ENCODE assay signal across 13 cellular contexts in the genomic region with DNA sequence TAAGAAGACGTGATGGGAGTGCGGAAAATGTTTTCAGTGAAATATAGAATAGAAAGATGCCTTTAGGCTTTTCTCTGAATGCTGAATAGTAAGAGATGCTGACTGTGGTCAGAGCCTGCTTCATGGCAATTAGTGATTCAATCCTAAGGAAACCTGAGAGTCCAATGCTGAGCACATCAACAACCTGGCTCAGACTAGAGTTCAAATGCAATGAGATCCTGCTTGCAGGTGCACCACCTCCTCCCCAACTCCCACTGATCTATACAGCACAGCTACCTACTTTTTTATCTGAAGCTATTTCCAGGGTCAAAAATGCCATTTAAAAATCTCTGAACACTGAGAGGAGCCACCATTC.
DNase-seq lines count a peak whose midpoint lies in the region; ATAC-seq and TF ChIP-seq lines count a peak whose summit lies in the region.
"Had no signal": no experiment of that assay in that cellular context is flagged by ENCODE, and none has a peak within 500 bp of the region (broad histone marks: within the 10 kb centered on the region; RNA-seq: fewer than 3 reads in every experiment).

No MANE protein-coding gene starts in this region.

- H3K27ac Mint-ChIP-seq in CD4-positive, alpha-beta T cell: peak overlapping the region; percentile 81
- H3K27ac Mint-ChIP-seq in GM23338 (0 out of 2 replicates have a peak overlapping the region, but pooled peaks have one; percentile 74), nephron (peak overlapping the region; percentile 60 to 84 (median 69))
- peak overlapping the region; percentile 77 for H3K27ac Mint-ChIP-seq in activated naive CD8-positive, alpha-beta T cell
- H3K27ac Mint-ChIP-seq: B cell, memory B cell had no signal

- H3K4me1 Mint-ChIP-seq in CD4-positive, alpha-beta T cell (ENCODE audit: low read depth): peaks cover 89% of the 10 kb centered on the region
- H3K4me1 Mint-ChIP-seq in GM23338 (peaks cover 46% of the 10 kb centered on the region), nephron (peaks cover 59% of the 10 kb centered on the region)
- peaks cover 83% of the 10 kb centered on the region for H3K4me1 Mint-ChIP-seq in activated naive CD8-positive, alpha-beta T cell (ENCODE audit: low read depth)

- peaks cover 24% of the 10 kb centered on the region for H3K79me2 ChIP-seq in GM23338 (replicated peaks; ENCODE audit: insufficient read depth)

- peaks cover 12% of the 10 kb centered on the region; the same call in 1 of the 2 replicates for H3K9me2 ChIP-seq in GM23338 (ENCODE audit: insufficient read depth)

- no peak overlapping the region for H3K4me3 ChIP-seq in GM23338
- H3K4me3 ChIP-seq: breast epithelium, spleen had no signal

- POLR2A ChIA-PET in CD4-positive, alpha-beta T cell (lab: Charles Lee): interaction anchor here (1.0 kb wide), 1 partner anchor 66 kb away, joined by 4 read pairs; no protein-coding TSS in a partner anchor

- H3K27me3 ChIP-seq in CD4-positive, alpha-beta T cell (ENCODE audit: control insufficient read depth, insufficient read depth, low read length): no peaks in the 10 kb centered on the region
- no peaks in the 10 kb centered on the region for H3K27me3 ChIP-seq in GM23338 (ENCODE audit: insufficient read depth)
- H3K27me3 ChIP-seq: breast epithelium, spleen had no signal

- no peak overlapping the region for H2AFZ ChIP-seq in GM23338

- no peaks in the 10 kb centered on the region; the same call in 1 of the 2 replicates for H4K20me1 ChIP-seq in GM23338 (replicated peaks; ENCODE audit: insufficient read depth)

- peak overlapping the region; percentile 20 for H3K4me3 Mint-ChIP-seq in CD4-positive, alpha-beta T cell
- H3K4me3 Mint-ChIP-seq in GM23338 (no peak overlapping the region), nephron (no peak overlapping the region)
- no peak overlapping the region for H3K4me3 Mint-ChIP-seq in activated naive CD8-positive, alpha-beta T cell
- H3K4me3 Mint-ChIP-seq: B cell, memory B cell had no signal

- no peak for TF ChIP-seq CTCF in CD4-positive, alpha-beta T cell (IDR thresholded peaks at IDR 0.05)
- no peak for TF ChIP-seq CTCF in GM23338 (conservative IDR thresholded peaks at IDR 0.05; ENCODE audit: low read depth in 2 of 2)
- TF ChIP-seq CTCF in nephron (IDR thresholded peaks at IDR 0.05; ENCODE audit: unreplicated experiment in 3 of 3): no peak

- no peaks in the 10 kb centered on the region for H3K9me3 ChIP-seq in CD4-positive, alpha-beta T cell (ENCODE audit: control insufficient read depth, low read length)
- H3K9me3 ChIP-seq: breast epithelium, spleen had no signal

- H3K36me3 ChIP-seq in GM23338 (ENCODE audit: insufficient read depth): no peaks in the 10 kb centered on the region
- H3K36me3 ChIP-seq: breast epithelium, spleen had no signal

- no peak for DNase-seq in CD4-positive, alpha-beta T cell
- DNase-seq in GM23338 (ENCODE audit: low spot score) (no peak), SIG-M5 treated with dmso at 0.1 percent for 504 hours (lab: John Stamatoyannopoulos, UW; ENCODE audit: unreplicated experiment) (no peak), DMS 273 (lab: John Stamatoyannopoulos, UW; ENCODE audit: unreplicated experiment) (no peak), GDM1 (lab: John Stamatoyannopoulos, UW) (no peak)
- no peak for DNase-seq in stimulated activated CD4-positive, alpha-beta T cell treated with anti-CD3 and anti-CD28 coated beads, Interleukin-12 subunit alpha, Interleukin-12 subunit beta, amount 100 ng/mL, for 4 hours
- DNase-seq: NCI-H1105, spleen had no signal

- intact Hi-C loops in CD4-positive, alpha-beta T cell (cut with DNase I, micrococcal nuclease): no loop called here

- H3F3A ChIP-seq in GM23338 (replicated peaks; ENCODE audit: low read depth): no peaks in the 10 kb centered on the region

- H3K27ac ChIP-seq in CD4-positive, alpha-beta T cell (ENCODE audit: low read depth, low read length): peak overlapping the region; percentile 49
- H3K27ac ChIP-seq in GM23338 (ENCODE audit: low read depth): no peak overlapping the region
- H3K27ac ChIP-seq: breast epithelium had no signal

- CTCF ChIA-PET in CD4-positive, alpha-beta T cell (lab: Charles Lee): interaction anchor here (5.6 kb wide), 1 partner anchor 13 kb away, joined by 37 read pairs; no protein-coding TSS in a partner anchor

- H3K27me3 Mint-ChIP-seq in CD4-positive, alpha-beta T cell: no peaks in the 10 kb centered on the region
- peaks cover 4% of the 10 kb centered on the region for H3K27me3 Mint-ChIP-seq in GM23338 (ENCODE audit: insufficient read depth, low read depth, poor library complexity)
- H3K27me3 Mint-ChIP-seq in activated naive CD8-positive, alpha-beta T cell: no peaks in the 10 kb centered on the region
- no peaks in the 10 kb centered on the region for H3K27me3 Mint-ChIP-seq in nephron (ENCODE audit: low read depth)

- no peak overlapping the region for H3K4me2 ChIP-seq in GM23338

- no peaks in the 10 kb centered on the region for H3K9me3 Mint-ChIP-seq in CD4-positive, alpha-beta T cell
- H3K9me3 Mint-ChIP-seq in GM23338 (no peaks in the 10 kb centered on the region), nephron (no peaks in the 10 kb centered on the region)
- H3K9me3 Mint-ChIP-seq in activated naive CD8-positive, alpha-beta T cell (ENCODE audit: low read depth): no peaks in the 10 kb centered on the region
- H3K9me3 Mint-ChIP-seq: memory B cell had no signal

- H3K4me1 ChIP-seq in GM23338 (ENCODE audit: insufficient read depth): peaks cover 17% of the 10 kb centered on the region; the same call in 1 of the 2 replicates
- H3K4me1 ChIP-seq: breast epithelium had no signal

- no peak for ATAC-seq in CD4-positive, alpha-beta T cell (ENCODE audit: poor library complexity)
- ATAC-seq in GM23338: no peak; the same call in none of the 3 replicates

- H3K36me3 Mint-ChIP-seq in CD4-positive, alpha-beta T cell (ENCODE audit: low read depth): peaks cover 49% of the 10 kb centered on the region
- no peaks in the 10 kb centered on the region for H3K36me3 Mint-ChIP-seq in GM23338 (ENCODE audit: low read depth)
- peaks cover 2% of the 10 kb centered on the region for H3K36me3 Mint-ChIP-seq in activated naive CD8-positive, alpha-beta T cell
- H3K36me3 Mint-ChIP-seq in nephron (ENCODE audit: low read depth): no peaks in the 10 kb centered on the region
- H3K36me3 Mint-ChIP-seq: memory B cell had no signal

TF ChIP-seq in GM23338, 12 proteins besides CTCF, POLR2A, EP300 and RAD21 (continues in another document):
- TF ChIP-seq POLR2AphosphoS5 (IDR thresholded peaks at IDR 0.05; ENCODE audit: low read depth): no peak
- no peak for TF ChIP-seq EZH2phosphoT487 (IDR thresholded peaks at IDR 0.05; ENCODE audit: unreplicated experiment)
- no peak for TF ChIP-seq CREB1 (CRISPR knock-in tag; IDR thresholded peaks at IDR 0.05; ENCODE audit: low read depth)
- no peak for TF ChIP-seq STAT1 (IDR thresholded peaks at IDR 0.05; ENCODE audit: unreplicated experiment)
- no peak for TF ChIP-seq NANOG (IDR thresholded peaks at IDR 0.05; ENCODE audit: borderline replicate concordance)
